Comparison of ENCODE assay signal across 1 cellular context in the genomic region with DNA sequence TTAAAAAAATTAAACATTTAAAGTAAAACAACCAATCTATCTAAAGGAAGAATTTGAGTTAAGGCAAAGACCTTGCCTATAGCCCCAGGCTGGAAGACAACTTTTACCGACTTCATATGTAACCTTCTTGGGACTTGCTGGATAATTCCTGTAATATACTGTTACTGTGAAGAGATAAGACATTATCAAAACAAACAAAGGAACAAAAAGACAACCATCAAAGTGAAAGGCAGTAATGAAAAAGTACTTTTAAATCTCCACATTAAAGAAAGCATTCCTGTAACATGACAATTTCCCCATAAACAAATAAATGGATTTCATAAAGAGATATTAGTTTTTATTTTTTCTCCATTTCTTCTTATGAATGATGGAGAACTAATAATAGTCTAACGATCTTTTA.
TF ChIP-seq lines count a peak whose summit lies in the region.

No MANE protein-coding gene starts in this region.

TF ChIP-seq in WTC11, 78 proteins besides CTCF, POLR2A, EP300 and RAD21 (continued from another document):
- TF ChIP-seq EMX1 (CRISPR knock-in tag; IDR thresholded peaks at IDR 0.05): no peak
- TF ChIP-seq SOX15 (CRISPR knock-in tag; IDR thresholded peaks at IDR 0.05): no peak
- no peak for TF ChIP-seq FOXJ3 (CRISPR knock-in tag; IDR thresholded peaks at IDR 0.05; ENCODE audit: borderline replicate concordance)
- TF ChIP-seq ZNF263 (CRISPR knock-in tag; IDR thresholded peaks at IDR 0.05; ENCODE audit: low read depth): no peak
- no peak for TF ChIP-seq AFF4 (CRISPR knock-in tag; IDR thresholded peaks at IDR 0.05; ENCODE audit: borderline replicate concordance)
- TF ChIP-seq ZNF423 (CRISPR knock-in tag; IDR thresholded peaks at IDR 0.05): no peak
- TF ChIP-seq NFATC4 (CRISPR knock-in tag; IDR thresholded peaks at IDR 0.05): no peak
- TF ChIP-seq ATF6 (CRISPR knock-in tag; IDR thresholded peaks at IDR 0.05): no peak
- no peak for TF ChIP-seq GRHL2 (CRISPR knock-in tag; IDR thresholded peaks at IDR 0.05; ENCODE audit: insufficient replicate concordance, severe bottlenecking)
- TF ChIP-seq, protein P1, sequence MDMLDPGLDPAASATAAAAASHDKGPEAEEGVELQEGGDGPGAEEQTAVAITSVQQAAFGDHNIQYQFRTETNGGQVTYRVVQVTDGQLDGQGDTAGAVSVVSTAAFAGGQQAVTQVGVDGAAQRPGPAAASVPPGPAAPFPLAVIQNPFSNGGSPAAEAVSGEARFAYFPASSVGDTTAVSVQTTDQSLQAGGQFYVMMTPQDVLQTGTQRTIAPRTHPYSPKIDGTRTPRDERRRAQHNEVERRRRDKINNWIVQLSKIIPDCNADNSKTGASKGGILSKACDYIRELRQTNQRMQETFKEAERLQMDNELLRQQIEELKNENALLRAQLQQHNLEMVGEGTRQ (CRISPR knock-in tag; IDR thresholded peaks at IDR 0.05): no peak
- TF ChIP-seq ETV6 (CRISPR knock-in tag; IDR thresholded peaks at IDR 0.05): no peak
TF ChIP-seq in WTC11: peak in this region for 0.
